Comparison of ENCODE assay signal across 7 cellular contexts in genomic region chr2:238864207-238865014, GRCh38. TPM values are rescaled to one million over a fixed set of nuclear protein-coding genes. Genes with fewer than 3 reads are reported as not detected.
DNase-seq lines count a peak whose midpoint lies in the region; FAIRE-seq and TF ChIP-seq lines count a peak whose summit lies in the region.

No MANE protein-coding gene starts in this region.

- no peaks in the 10 kb centered on the region for H3K36me3 ChIP-seq in H1 (ENCODE audit: control insufficient read depth in 2 of 4, insufficient read depth in 4 of 4, low read length in 3 of 4)

- no peak; a peak in 1 of 4 replicates for TF ChIP-seq RAD21 in H1 (IDR thresholded peaks at IDR 0.05 in 1 of 2, conservative IDR thresholded peaks at IDR 0.05 in 1 of 2; ENCODE audit: low read depth in 2 of 2, low read length in 2 of 2)

- no peak for TF ChIP-seq EP300 in H1 (IDR thresholded peaks at IDR 0.05; ENCODE audit: borderline replicate concordance in 1 of 2, low read depth in 2 of 2, low read length in 2 of 2)

- H3K4me3 ChIP-seq in H1 (ENCODE audit: extremely low read depth in 1 of 4, insufficient read depth in 2 of 4, low read depth in 3 of 4, low read length in 4 of 4) = no peak overlapping the region

- H3K79me1 ChIP-seq in H1 (ENCODE audit: low read depth, low read length) = no peaks in the 10 kb centered on the region

- H3K27me3 Mint-ChIP-seq in HFFc6 (ENCODE audit: insufficient read depth) = peaks cover 21% of the 10 kb centered on the region

- H2BK120ac ChIP-seq in H1 (replicated peaks; ENCODE audit: low read depth, low read length) = no peak overlapping the region

- no peak overlapping the region for H3K4ac ChIP-seq in H1 (replicated peaks; ENCODE audit: insufficient read length, low read depth, low read length)

- no peak for TF ChIP-seq CTCF in HFFc6 (IDR thresholded peaks at IDR 0.05)
- no peak for TF ChIP-seq CTCF in H1 (IDR thresholded peaks at IDR 0.05; ENCODE audit: control extremely low read depth in 1 of 3, insufficient read depth in 1 of 3, low read depth in 1 of 3, low read length in 3 of 3)

- no peaks in the 10 kb centered on the region; a peak in 3 of 7 replicates for H3K27me3 ChIP-seq in H1 (replicated peaks in 1 of 4; ENCODE audit: control insufficient read depth in 3 of 4, extremely low read depth in 1 of 4, insufficient read depth in 3 of 4, low read length in 3 of 4)

- peak; percentile 45 for FAIRE-seq in H1 (lab: Jason Lieb, UNC)

- H3K27ac ChIP-seq in H1 (ENCODE audit: low read depth, low read length) = no peak overlapping the region

- no peak overlapping the region for H4K8ac ChIP-seq in H1 (ENCODE audit: extremely low read depth, insufficient read depth, low read length)

- peak; percentile 100 for DNase-seq in HFFc6
- peak; percentile 100 for DNase-seq in RPMI7951 (ENCODE audit: low read depth)
- peak; percentile 62 to 67 for DNase-seq in H1 (ENCODE audit: low read depth in 1 of 2, low spot score in 2 of 2)
- peak; percentile 91 for DNase-seq in mucosa of gallbladder (ENCODE audit: low spot score)
- peak; percentile 96 for DNase-seq in stromal cell of bone marrow (ENCODE audit: low read depth)
- no peak for DNase-seq in NCI-H82 (lab: John Stamatoyannopoulos, UW)
- no peak for DNase-seq in NCI-H1694 (lab: John Stamatoyannopoulos, UW)

- H3K4me1 Mint-ChIP-seq in HFFc6 (ENCODE audit: low read depth) = peaks cover 100% of the 10 kb centered on the region

- H2BK12ac ChIP-seq in H1 (ENCODE audit: low read depth, low read length) = no peak overlapping the region

- H3K36me3 Mint-ChIP-seq in HFFc6 (ENCODE audit: low read depth) = peaks cover 26% of the 10 kb centered on the region

- CTCF ChIA-PET in H1 (lab: Charles Lee; ENCODE audit: partially characterized antibody) = no interaction called here

- H2AFZ ChIP-seq in H1 (ENCODE audit: low read length) = no peak overlapping the region; the same call in 1 of the 2 replicates

- no peak overlapping the region for H3K9ac ChIP-seq in H1 (replicated peaks in 1 of 4; ENCODE audit: extremely low read depth in 1 of 4, low read depth in 3 of 4, low read length in 3 of 4)

- peak overlapping the region in 1 of 2 experiments; percentile 43; a peak in 1 of 4 replicates for H3K4me2 ChIP-seq in H1 (ENCODE audit: insufficient read depth in 1 of 2, low read depth in 2 of 2, low read length in 2 of 2)

- no peaks in the 10 kb centered on the region for H3K9me3 ChIP-seq in H1 (ENCODE audit: insufficient read depth in 2 of 2, low read depth in 1 of 2, low read length in 1 of 2)

- H3K23ac ChIP-seq in H1 (ENCODE audit: insufficient read length) = no peak overlapping the region

- WGBS in H1 (ENCODE audit: extremely low coverage in 1 of 2, insufficient coverage in 1 of 2, insufficient read length in 1 of 2, insufficient replicate concordance in 2 of 2, low coverage in 1 of 2, low lambda C conversion rate in 2 of 2, missing lambda C conversion rate in 1 of 2), 2 experiments = 56% methylated on average over 22 of the region's 29 CpGs; no CpG with 5 or more reads in 1 of the 2 experiments

- no peaks in the 10 kb centered on the region for H3K9me3 Mint-ChIP-seq in HFFc6

- H2BK5ac ChIP-seq in H1 (ENCODE audit: low read depth, low read length) = no peak overlapping the region

- H3K18ac ChIP-seq in H1 (ENCODE audit: extremely low read depth, low read length) = no peak overlapping the region; the same call in 1 of the 2 replicates

- no peak overlapping the region for H3K56ac ChIP-seq in H1 (replicated peaks; ENCODE audit: insufficient read length, low read depth, low read length)

- H2BK15ac ChIP-seq in H1 (ENCODE audit: low read length) = no peak overlapping the region

- H4K20me1 ChIP-seq in H1 (replicated peaks in 1 of 2; ENCODE audit: control insufficient read depth in 1 of 2, insufficient read depth in 2 of 2, low read length in 2 of 2) = no peaks in the 10 kb centered on the region

- no peak overlapping the region for H3K14ac ChIP-seq in H1 (ENCODE audit: insufficient read length)

- H4K91ac ChIP-seq in H1 (replicated peaks; ENCODE audit: insufficient read length, low read length) = no peak overlapping the region

- H3K27ac Mint-ChIP-seq in HFFc6 = peak overlapping the region; percentile 98

- H3K23me2 ChIP-seq in H1 (ENCODE audit: low read depth, low read length) = no peaks in the 10 kb centered on the region

- no peaks in the 10 kb centered on the region for H3K79me2 ChIP-seq in H1 (ENCODE audit: control insufficient read depth in 1 of 2, insufficient read depth in 2 of 2, low read length in 2 of 2)

- no peak overlapping the region for H2BK20ac ChIP-seq in H1 (ENCODE audit: low read length)

- H3K4me3 Mint-ChIP-seq in HFFc6 = peak overlapping the region; percentile 82

- no peak overlapping the region for H4K5ac ChIP-seq in H1 (ENCODE audit: insufficient read length, low read depth, low read length)

- TF ChIP-seq POLR2A in H1 (IDR thresholded peaks at IDR 0.05; ENCODE audit: control extremely low read depth in 1 of 2, low read depth in 2 of 2, low read length in 2 of 2) = no peak

- H3K4me1 ChIP-seq in H1 (replicated peaks in 1 of 4; ENCODE audit: control insufficient read depth in 3 of 4, insufficient read depth in 4 of 4, low read length in 3 of 4) = peaks cover 4 to 15% (median 11%) of the 10 kb centered on the region in 4 experiments

- POLR2A ChIA-PET in H1 (lab: Charles Lee; ENCODE audit: partially characterized antibody) = no interaction called here

- H2AK5ac ChIP-seq in H1 (ENCODE audit: low read depth, low read length) = no peak overlapping the region

TF ChIP-seq in H1, 55 proteins besides CTCF, POLR2A, EP300 and RAD21 (continues in another document):
- TF ChIP-seq CHD2 (IDR thresholded peaks at IDR 0.05; ENCODE audit: low read length) = no peak
- 0 out of 2 replicates have a peak, but pooled peaks have one; percentile 29 for TF ChIP-seq JUN (IDR thresholded peaks at IDR 0.05; ENCODE audit: low read depth, low read length)
- TF ChIP-seq USF2 (IDR thresholded peaks at IDR 0.05; ENCODE audit: low read length) = no peak
- 0 out of 2 replicates have a peak, but pooled peaks have one; percentile 17 for TF ChIP-seq GABPA (IDR thresholded peaks at IDR 0.05; ENCODE audit: borderline replicate concordance, insufficient read depth, low read length)
- no peak for TF ChIP-seq FOSL1 (IDR thresholded peaks at IDR 0.05; ENCODE audit: insufficient read depth, low read depth, low read length)
- no peak for TF ChIP-seq NANOG (IDR thresholded peaks at IDR 0.05; ENCODE audit: insufficient read depth, low read depth, low read length, poor library complexity, severe bottlenecking)
- TF ChIP-seq MAFK (IDR thresholded peaks at IDR 0.05; ENCODE audit: low read depth, low read length) = no peak
- TF ChIP-seq EGR1 (IDR thresholded peaks at IDR 0.05; ENCODE audit: borderline replicate concordance, low read depth, low read length) = no peak
- TF ChIP-seq TBP (IDR thresholded peaks at IDR 0.05; ENCODE audit: low read depth, low read length) = no peak
- TF ChIP-seq ATF2 (IDR thresholded peaks at IDR 0.05; ENCODE audit: low read length) = no peak
- no peak for TF ChIP-seq HDAC6 (IDR thresholded peaks at IDR 0.05; ENCODE audit: low read depth, low read length)
- no peak for TF ChIP-seq BRCA1 (IDR thresholded peaks at IDR 0.05; ENCODE audit: low read depth, low read length)
- TF ChIP-seq CBX5 (IDR thresholded peaks at IDR 0.05; ENCODE audit: low read depth, low read length) = no peak

RNA-seq across cellular contexts. Expression of gene TWIST2, which starts 16.5 kb away (rescaled TPM):
- total RNA-seq in HFFc6 (2021; fragmentation: NEBNext Ultra II Directional; extraction: Animal tissue kit (Norgen Biotek cat#: 25700)) = 100 to 1,000 TPM; 127 to 146 (median 137) TPM
- 94.9 and 102 TPM in 2 replicates for total RNA-seq in RPMI7951 (2014; rRNA removed; shearing (Covaris generic))
- total RNA-seq in H1 (2021; fragmentation: NEBNext Ultra II Directional; extraction: Animal tissue kit (Norgen Biotek cat#: 25700)) = 2.1 and 2.6 TPM in 2 replicates
- 4.3 and 5.4 TPM in 2 replicates for polyA plus RNA-seq in H1 (2011; rRNA removed)
- polyA plus RNA-seq in H1 (2011; cell fraction: cytosol; rRNA removed) = 4.8 TPM
- polyA plus RNA-seq in H1 (2011; cell fraction: nucleus; rRNA removed) = 2.7 TPM
- 2.3 to 3.8 TPM (median 3.3 TPM) in 4 replicates for polyA plus RNA-seq in H1 (2012, experiment 1 of 2)
- 4.1 TPM for polyA plus RNA-seq in H1 (2012, experiment 2 of 2)
- 2.4 TPM for polyA plus RNA-seq in H1 (2013, experiment 1 of 2)
- 2.4 TPM for polyA plus RNA-seq in H1 (2013, experiment 2 of 2)
- 0.93 and 1.2 TPM in 2 replicates for polyA minus RNA-seq in H1 (2011; rRNA and poly(A)+ RNA removed)
- 1.9 TPM for polyA minus RNA-seq in H1 (2011; cell fraction: cytosol; rRNA and poly(A)+ RNA removed)
- polyA minus RNA-seq in H1 (2011; cell fraction: nucleus; rRNA and poly(A)+ RNA removed) = 7.0 TPM
- total RNA-seq in mucosa of gallbladder = 5.9 TPM

Comparison
In these comparisons a context has a peak if more than half of its experiments do, and no peak if none do; other contexts are left out.
1. DNase-seq: peak in HFFc6 (single experiment), RPMI7951 (single experiment), H1 (2 of 2), mucosa of gallbladder (single experiment) and stromal cell of bone marrow (single experiment); none in NCI-H82 (single experiment) and NCI-H1694 (single experiment).
2. RNA of gene TWIST2, which starts 16.5 kb away (total RNA-seq): 127 to 146 TPM in HFFc6 and 94.9 to 102 TPM in RPMI7951; 5.9 TPM in mucosa of gallbladder (single experiment) and 2.1 to 2.6 TPM in H1; every median in the first group is over 10 times any median in the second.